Comparison of ENCODE assay signal across 8 cellular contexts in genomic region chr21:33642896-33643657, GRCh38. TPM values are rescaled to one million over a fixed set of nuclear protein-coding genes. Genes with fewer than 3 reads are reported as not detected.
DNase-seq lines count a peak whose midpoint lies in the region; ATAC-seq and TF ChIP-seq lines count a peak whose summit lies in the region.

No MANE protein-coding gene starts in this region.

- peak overlapping the region; percentile 95 for H3K56ac ChIP-seq in mesendoderm (ENCODE audit: low read length)

- peaks cover 38% of the 10 kb centered on the region for H3K79me2 ChIP-seq in mesendoderm (ENCODE audit: control insufficient read depth, insufficient read depth, low read length)

- H4K8ac ChIP-seq in mesendoderm (ENCODE audit: low read depth, low read length) = no peak overlapping the region

- H2BK15ac ChIP-seq in mesendoderm (replicated peaks; ENCODE audit: low read depth) = no peak overlapping the region

- no peaks in the 10 kb centered on the region for H3K36me3 ChIP-seq in mesendoderm (ENCODE audit: control insufficient read depth, insufficient read depth, low read length)
- no peaks in the 10 kb centered on the region for H3K36me3 ChIP-seq in thymus (ENCODE audit: control insufficient read depth, insufficient read depth)

- POLR2A ChIA-PET in activated CD4-positive, alpha-beta memory T cell treated with anti-CD3 and anti-CD28 coated beads for 36 hours (lab: Charles Lee) = no interaction called here

- H3K18ac ChIP-seq in mesendoderm (ENCODE audit: low read length) = peak overlapping the region; percentile 89

- no peak overlapping the region for H3K23ac ChIP-seq in mesendoderm (ENCODE audit: low read length)

- DNase-seq in COLO668 (lab: John Stamatoyannopoulos, UW; ENCODE audit: unreplicated experiment) = peak; percentile 73
- peak; percentile 23 for DNase-seq in HT-29 (ENCODE audit: low spot score)
- peak; percentile 30 for DNase-seq in activated CD4-positive, alpha-beta memory T cell treated with anti-CD3 and anti-CD28 coated beads for 36 hours
- no peak for DNase-seq in endothelial cell (ENCODE audit: low spot score)
- DNase-seq in mesendoderm = peak; percentile 59

- H3K27me3 Mint-ChIP-seq in activated CD4-positive, alpha-beta memory T cell treated with anti-CD3 and anti-CD28 coated beads for 36 hours = peaks cover 16% of the 10 kb centered on the region
- H3K27me3 Mint-ChIP-seq in endothelial cell (ENCODE audit: unreplicated experiment) = peaks cover 5% of the 10 kb centered on the region

- intact Hi-C loops in activated CD4-positive, alpha-beta memory T cell treated with anti-CD3 and anti-CD28 coated beads for 36 hours (cut with micrococcal nuclease) = loop anchor here (1.0 to 10.0 kb wide), 7 partner anchors 101 to 870 kb away; partner anchors contain the start of genes ATP5PO, DNAJC28, GART and MRPS6

- H2BK5ac ChIP-seq in mesendoderm (ENCODE audit: low read length) = no peak overlapping the region

- no peaks in the 10 kb centered on the region for H3K4me1 ChIP-seq in mesendoderm (ENCODE audit: control insufficient read depth, low read depth, low read length)
- H3K4me1 ChIP-seq in thymus (ENCODE audit: control insufficient read depth, insufficient read depth, low read length) = peaks cover 8% of the 10 kb centered on the region

- peak overlapping the region; percentile 86 for H3K9ac ChIP-seq in mesendoderm (ENCODE audit: low read length)

- peak overlapping the region; percentile 66 for H3K4ac ChIP-seq in mesendoderm (ENCODE audit: low read depth, low read length)

- TF ChIP-seq CTCF in endothelial cell (IDR thresholded peaks at IDR 0.05; ENCODE audit: unreplicated experiment) = no peak

- H3K79me1 ChIP-seq in mesendoderm (ENCODE audit: low read length) = peaks cover 2% of the 10 kb centered on the region

- no CpG with 5 or more reads among the region's 78 CpGs for WGBS in mesendoderm (ENCODE audit: extremely low coverage, insufficient coverage, low lambda C conversion rate)
- under 1% methylated on average over 78 of the region's 78 CpGs for WGBS in thymus

- H3K4me1 Mint-ChIP-seq in activated CD4-positive, alpha-beta memory T cell treated with anti-CD3 and anti-CD28 coated beads for 36 hours (ENCODE audit: low read depth) = peaks cover 18% of the 10 kb centered on the region
- H3K4me1 Mint-ChIP-seq in endothelial cell (ENCODE audit: unreplicated experiment) = peaks cover 16% of the 10 kb centered on the region

- H3K36me3 Mint-ChIP-seq in activated CD4-positive, alpha-beta memory T cell treated with anti-CD3 and anti-CD28 coated beads for 36 hours = no peaks in the 10 kb centered on the region
- H3K36me3 Mint-ChIP-seq in endothelial cell (ENCODE audit: low read depth, unreplicated experiment) = no peaks in the 10 kb centered on the region

- no peak overlapping the region for H2AK5ac ChIP-seq in mesendoderm (ENCODE audit: low read length)

- H3K27me3 ChIP-seq in mesendoderm (ENCODE audit: insufficient read depth, low read length, poor library complexity) (no peaks in the 10 kb centered on the region), thymus (ENCODE audit: control insufficient read depth, insufficient read depth) (peaks cover 7% of the 10 kb centered on the region)

- H3K9me3 Mint-ChIP-seq in activated CD4-positive, alpha-beta memory T cell treated with anti-CD3 and anti-CD28 coated beads for 36 hours = no peaks in the 10 kb centered on the region
- no peaks in the 10 kb centered on the region for H3K9me3 Mint-ChIP-seq in endothelial cell (ENCODE audit: unreplicated experiment)

- peak overlapping the region; percentile 82 for H3K4me3 Mint-ChIP-seq in activated CD4-positive, alpha-beta memory T cell treated with anti-CD3 and anti-CD28 coated beads for 36 hours
- peak overlapping the region; percentile 92 for H3K4me3 Mint-ChIP-seq in endothelial cell (ENCODE audit: unreplicated experiment)

- H4K5ac ChIP-seq in mesendoderm (ENCODE audit: low read length) = no peak overlapping the region

- peak overlapping the region; percentile 64 for H2BK120ac ChIP-seq in mesendoderm (ENCODE audit: low read depth, low read length)

- ATAC-seq in HG02571 (IDR thresholded peaks at IDR 0.05; ENCODE audit: unreplicated experiment) (no peak), GM19452 (IDR thresholded peaks at IDR 0.05; ENCODE audit: unreplicated experiment) (no peak)

- H3K27ac Mint-ChIP-seq in activated CD4-positive, alpha-beta memory T cell treated with anti-CD3 and anti-CD28 coated beads for 36 hours = no peak overlapping the region
- peak overlapping the region; percentile 92 for H3K27ac Mint-ChIP-seq in endothelial cell (ENCODE audit: unreplicated experiment)

- H3K4me2 ChIP-seq in mesendoderm (ENCODE audit: low read length) = peak overlapping the region; percentile 47

- H3K4me3 ChIP-seq in mesendoderm (ENCODE audit: low read length) (peak overlapping the region; percentile 87), thymus (ENCODE audit: low read length) (peak overlapping the region; percentile 86)

- peak overlapping the region; percentile 93 for H3K27ac ChIP-seq in mesendoderm (ENCODE audit: low read depth, low read length)
- H3K27ac ChIP-seq in thymus (ENCODE audit: low read depth) = peak overlapping the region; percentile 69

- CTCF ChIA-PET in activated CD4-positive, alpha-beta memory T cell treated with anti-CD3 and anti-CD28 coated beads for 36 hours (lab: Charles Lee) = no interaction called here

- H3K9me3 ChIP-seq in thymus (ENCODE audit: control insufficient read depth) = no peaks in the 10 kb centered on the region

RNA-seq across cellular contexts. Expression of gene ITSN1, which starts 0.8 kb away (rescaled TPM):
- 12.4 and 19.6 TPM in 2 replicates for total RNA-seq in HT-29 (2014; rRNA removed; shearing (Covaris generic))
- 1 to 10 TPM; 3.2 to 4.5 TPM for total RNA-seq in activated CD4-positive, alpha-beta memory T cell treated with anti-CD3 and anti-CD28 coated beads for 36 hours
- 68.2 TPM for total RNA-seq in endothelial cell (ENCODE audit: unreplicated experiment)
- 44.4 TPM for polyA plus RNA-seq in mesendoderm (2013, experiment 1 of 2)
- 47.3 TPM for polyA plus RNA-seq in mesendoderm (2013, experiment 2 of 2)
- 7.2 TPM for polyA plus RNA-seq in thymus

RNA-seq across cellular contexts. Expression of gene CRYZL1, which starts 1.5 kb away (rescaled TPM):
- total RNA-seq in HT-29 (2014; rRNA removed; shearing (Covaris generic)) = 3.4 and 8.1 TPM in 2 replicates
- 10 to 100 TPM; 32.8 to 34.9 TPM for total RNA-seq in activated CD4-positive, alpha-beta memory T cell treated with anti-CD3 and anti-CD28 coated beads for 36 hours
- 32.2 TPM for total RNA-seq in endothelial cell (ENCODE audit: unreplicated experiment)
- 10.0 TPM for polyA plus RNA-seq in mesendoderm (2013, experiment 1 of 2)
- 9.7 TPM for polyA plus RNA-seq in mesendoderm (2013, experiment 2 of 2)
- polyA plus RNA-seq in thymus = 42.4 TPM

RNA-seq across cellular contexts. Expression of gene DONSON, which starts 54.6 kb away (rescaled TPM):
- 19.4 and 21.7 TPM in 2 replicates for total RNA-seq in HT-29 (2014; rRNA removed; shearing (Covaris generic))
- total RNA-seq in activated CD4-positive, alpha-beta memory T cell treated with anti-CD3 and anti-CD28 coated beads for 36 hours = 10 to 100 TPM; 38.2 to 39.0 TPM
- total RNA-seq in endothelial cell (ENCODE audit: unreplicated experiment) = 18.0 TPM
- 22.6 TPM for polyA plus RNA-seq in mesendoderm (2013, experiment 1 of 2)
- polyA plus RNA-seq in mesendoderm (2013, experiment 2 of 2) = 22.2 TPM
- polyA plus RNA-seq in thymus = 37.6 TPM
